11 cellular contexts compared by ENCODE assay signal in the genomic region with DNA sequence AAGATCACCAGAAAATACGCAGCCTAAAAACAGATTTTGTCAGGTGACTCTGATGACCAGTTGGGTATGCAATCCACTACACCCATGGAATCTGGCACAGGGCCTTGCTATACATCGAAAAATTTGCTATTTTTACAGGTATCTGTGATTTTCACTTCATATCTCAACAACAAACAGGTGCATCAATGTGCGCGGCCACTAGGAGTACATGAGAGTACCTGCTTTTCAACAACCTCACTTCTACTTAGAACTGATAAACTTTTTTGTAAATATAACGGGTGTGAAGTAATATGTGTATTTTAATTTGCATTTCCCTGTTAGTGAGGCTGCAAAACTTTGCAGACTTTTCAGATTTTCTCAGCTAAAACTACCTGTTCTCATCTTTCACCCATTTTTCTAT.
DNase-seq lines count a peak whose midpoint lies in the region; ATAC-seq and TF ChIP-seq lines count a peak whose summit lies in the region.
"Had no signal": no experiment of that assay in that cellular context is flagged by ENCODE, and none has a peak within 500 bp of the region (broad histone marks: within the 10 kb centered on the region; RNA-seq: fewer than 3 reads in every experiment).

No MANE protein-coding gene starts in this region.

- peaks cover 2% of the 10 kb centered on the region for H3K36me3 ChIP-seq in cardiac muscle cell
- H3K36me3 ChIP-seq in Panc1 (ENCODE audit: control insufficient read depth, insufficient read depth, low read length) = peaks cover 19% of the 10 kb centered on the region
- no peaks in the 10 kb centered on the region for H3K36me3 ChIP-seq in thoracic aorta

- no peak for DNase-seq in cardiac muscle cell (ENCODE audit: low read depth in 1 of 2, low spot score in 1 of 2)
- DNase-seq in left ventricle myocardium superior = no peak
- no peak for DNase-seq in Panc1 (ENCODE audit: low read depth, low spot score)
- no peak for DNase-seq in fibroblast of the aortic adventitia (ENCODE audit: low read depth)
- DNase-seq in thoracic aorta (ENCODE audit: low spot score) = no peak
- no peak for DNase-seq in NCI-H1436 treated with DMSO at 0.1 percent for 48 hours (lab: John Stamatoyannopoulos, UW)
- no peak for DNase-seq in SW 1271 (lab: John Stamatoyannopoulos, UW)
- DNase-seq: central memory CD4-positive, alpha-beta T cell; mammary epithelial cell; NCI-H1417 treated with DMSO at 0.1 percent for 48 hours had no signal

- no peak for ATAC-seq in left ventricle myocardium superior
- ATAC-seq in Panc1 = no peak
- no peak for ATAC-seq in thoracic aorta (ENCODE audit: insufficient number of reproducible peaks, low FRiP score, low read depth)
- ATAC-seq in GM19452 (IDR thresholded peaks at IDR 0.05; ENCODE audit: unreplicated experiment) = no peak

- H3K9me3 ChIP-seq in cardiac muscle cell (ENCODE audit: low read depth) = no peaks in the 10 kb centered on the region
- no peaks in the 10 kb centered on the region for H3K9me3 ChIP-seq in Panc1 (ENCODE audit: control insufficient read depth, insufficient read depth, low read depth, low read length)
- no peaks in the 10 kb centered on the region for H3K9me3 ChIP-seq in thoracic aorta

- TF ChIP-seq CTCF in cardiac muscle cell (IDR thresholded peaks at IDR 0.05; ENCODE audit: low read depth, low read length) = no peak
- peak; percentile 43 for TF ChIP-seq CTCF in Panc1 (IDR thresholded peaks at IDR 0.05)
- peak; percentile 38 for TF ChIP-seq CTCF in fibroblast of the aortic adventitia (IDR thresholded peaks at IDR 0.05; ENCODE audit: insufficient read depth, low read length)
- no peak for TF ChIP-seq CTCF in thoracic aorta (IDR thresholded peaks at IDR 0.05)

- POLR2A ChIA-PET in Panc1 (lab: Charles Lee) = no interaction called here

- CTCF ChIA-PET in Panc1 (lab: Charles Lee) = interaction anchor here (0.6 kb wide), 1 partner anchor 450 kb away, joined by 5 read pairs; no protein-coding TSS in a partner anchor

- BruUV-seq in Panc1 (replicated peaks; lab: Mats Ljungman, UMichigan) = TSS peak; percentile 7

- H3K27me3 ChIP-seq in cardiac muscle cell (no peaks in the 10 kb centered on the region), Panc1 (ENCODE audit: control insufficient read depth, insufficient read depth, low read length) (no peaks in the 10 kb centered on the region), thoracic aorta (replicated peaks; ENCODE audit: insufficient read depth) (no peaks in the 10 kb centered on the region)

- intact Hi-C loops in left ventricle myocardium superior (cut with micrococcal nuclease) (no loop called here), Panc1 (cut with micrococcal nuclease; ENCODE audit: unreplicated experiment) (no loop called here)

- no peak overlapping the region for H3K4me3 ChIP-seq in cardiac muscle cell
- no peak overlapping the region for H3K4me3 ChIP-seq in Panc1 (ENCODE audit: low read depth in 2 of 2, low read length in 2 of 2)
- no peak overlapping the region for H3K4me3 ChIP-seq in fibroblast of the aortic adventitia (ENCODE audit: low read depth, low read length)
- H3K4me3 ChIP-seq in thoracic aorta = no peak overlapping the region

- H3K4me1 ChIP-seq in cardiac muscle cell (ENCODE audit: low read depth) = peaks cover 28% of the 10 kb centered on the region
- peaks cover 52% of the 10 kb centered on the region for H3K4me1 ChIP-seq in Panc1 (ENCODE audit: control insufficient read depth, insufficient read depth, low read length)
- peaks cover 51 to 81% of the 10 kb centered on the region in 2 donors for H3K4me1 ChIP-seq in thoracic aorta (ENCODE audit: control insufficient read depth in 1 of 2, low read depth in 2 of 2)

- in situ Hi-C loops in Panc1 (cut with HindIII; ENCODE audit: low pct_unique_long_range_greater_than_20kb, low sequenced_read_pairs) = no loop called here

- H3K27ac ChIP-seq in cardiac muscle cell = peak overlapping the region; percentile 80
- H3K27ac ChIP-seq in Panc1 (ENCODE audit: low read length) = peak overlapping the region; percentile 82
- H3K27ac ChIP-seq in thoracic aorta = peak overlapping the region; percentile 61 to 77

Comparison
In these comparisons a context has a peak if more than half of its experiments do, and no peak if none do; other contexts are left out.
1. CTCF ChIP-seq: peak in Panc1 (single experiment) and fibroblast of the aortic adventitia (single experiment); none in cardiac muscle cell (single experiment) and thoracic aorta (single experiment).
2. Peak in every context shown above with its lines, with median percentiles within 50 percentile points of each other: H3K27ac ChIP-seq.